In genomic region chr9:116157436-116158138, GRCh38 we compare ENCODE assay signal across 12 cellular contexts. TPM values are rescaled to one million over a fixed set of nuclear protein-coding genes. Genes with fewer than 3 reads are reported as not detected.
A peak's percentile ranks its signal among the peaks of the same experiment; 100 is the strongest.
DNase-seq lines count a peak whose midpoint lies in the region; ATAC-seq and TF ChIP-seq lines count a peak whose summit lies in the region.
"Had no signal": no experiment of that assay in that cellular context is flagged by ENCODE, and none has a peak within 500 bp of the region (broad histone marks: within the 10 kb centered on the region; RNA-seq: fewer than 3 reads in every experiment).

No MANE protein-coding gene starts in this region.

- H3K27me3 Mint-ChIP-seq in naive thymus-derived CD8-positive, alpha-beta T cell = peaks cover 33 to 83% (median 65%) of the 10 kb centered on the region in 5 donors

- POLR2A ChIA-PET in PC-9 (lab: Charles Lee; ENCODE audit: unreplicated experiment) = no interaction called here
- POLR2A ChIA-PET in naive thymus-derived CD8-positive, alpha-beta T cell (lab: Charles Lee) = no interaction called here

- H3K9me3 ChIP-seq in PC-9 (ENCODE audit: insufficient read depth, low read depth) (no peaks in the 10 kb centered on the region), neuron (ENCODE audit: low read length) (no peaks in the 10 kb centered on the region)
- H3K9me3 ChIP-seq: BLaER1 treated with 17β-estradiol and CSF1 and Interleukin-3, amounts not matched to agents 10 nM and 100 nM had no signal

- H3K4me3 Mint-ChIP-seq in naive thymus-derived CD8-positive, alpha-beta T cell = no peak overlapping the region
- H3K4me3 Mint-ChIP-seq: activated CD4-positive, alpha-beta T cell treated with anti-CD3 and anti-CD28 coated beads, Interleukin-2, amount 10 ng/mL, durations not matched to agents 7 days and 5 days had no signal

- H3K79me2 ChIP-seq in ACC112 (ENCODE audit: control insufficient read depth, insufficient read depth, low read length, unreplicated experiment) (peaks cover 48% of the 10 kb centered on the region), PC-9 (ENCODE audit: low read depth) (no peaks in the 10 kb centered on the region)

- H3K9me3 Mint-ChIP-seq in naive thymus-derived CD8-positive, alpha-beta T cell = peaks cover 0 to 8% (median 0%) of the 10 kb centered on the region in 9 donors
- H3K9me3 Mint-ChIP-seq: activated CD4-positive, alpha-beta T cell treated with anti-CD3 and anti-CD28 coated beads, Interleukin-2, amount 10 ng/mL, durations not matched to agents 7 days and 5 days had no signal

- H3K27me3 ChIP-seq in ACC112 (ENCODE audit: insufficient read depth, low read length) (no peaks in the 10 kb centered on the region), PC-9 (ENCODE audit: insufficient read depth, low read depth) (no peaks in the 10 kb centered on the region), neuron (ENCODE audit: insufficient read depth, low read length) (no peaks in the 10 kb centered on the region)

- intact Hi-C loops in PC-9 (cut with micrococcal nuclease; ENCODE audit: unreplicated experiment) = loop anchor here (2.0 to 10.0 kb wide), 4 partner anchors 61 to 485 kb away; no protein-coding TSS in a partner anchor

- no peak for ATAC-seq in naive thymus-derived CD8-positive, alpha-beta T cell
- ATAC-seq in GM19455 (IDR thresholded peaks at IDR 0.05; ENCODE audit: unreplicated experiment) = no peak

- peak overlapping the region; percentile 87 for H3K4me3 ChIP-seq in ACC112 (ENCODE audit: low read depth, low read length)
- no peak overlapping the region for H3K4me3 ChIP-seq in PC-9
- peak overlapping the region; percentile 88 for H3K4me3 ChIP-seq in fibroblast of pulmonary artery (replicated peaks; ENCODE audit: low read depth, low read length)
- H3K4me3 ChIP-seq in neuron (ENCODE audit: low read length) = peak overlapping the region; percentile 48
- H3K4me3 ChIP-seq: BLaER1 treated with 17β-estradiol and CSF1 and Interleukin-3, amounts not matched to agents 10 nM and 100 nM had no signal

- peaks cover 20% of the 10 kb centered on the region for H3F3A ChIP-seq in PC-9 (ENCODE audit: insufficient read depth, low read depth)

- TF ChIP-seq CTCF in PC-9 (conservative IDR thresholded peaks at IDR 0.05) (no peak), fibroblast of pulmonary artery (IDR thresholded peaks at IDR 0.05; ENCODE audit: low read length, missing control alignments) (no peak)

- H3K4me1 ChIP-seq in ACC112 (ENCODE audit: control insufficient read depth, insufficient read depth, low read length, unreplicated experiment) (peaks cover 10% of the 10 kb centered on the region), PC-9 (replicated peaks; ENCODE audit: insufficient read depth) (peaks cover 39% of the 10 kb centered on the region), neuron (ENCODE audit: insufficient read depth, low read length) (peaks cover 41% of the 10 kb centered on the region)

- H3K36me3 ChIP-seq in ACC112 (ENCODE audit: insufficient read depth, low read length) (peaks cover 4% of the 10 kb centered on the region; the same call in 1 of the 2 replicates), PC-9 (ENCODE audit: low read depth) (no peaks in the 10 kb centered on the region), neuron (ENCODE audit: insufficient read depth, low read length) (no peaks in the 10 kb centered on the region)
- H3K36me3 ChIP-seq: BLaER1 treated with 17β-estradiol and CSF1 and Interleukin-3, amounts not matched to agents 10 nM and 100 nM had no signal

- H2AFZ ChIP-seq in ACC112 (ENCODE audit: low read length, unreplicated experiment) (no peak overlapping the region), PC-9 (no peak overlapping the region), neuron (ENCODE audit: low read depth, low read length) (no peak overlapping the region)

- no peaks in the 10 kb centered on the region for H3K9me2 ChIP-seq in PC-9 (ENCODE audit: insufficient read depth)

- H3K27ac ChIP-seq in ACC112 (ENCODE audit: low read depth, low read length) = peak overlapping the region; percentile 91
- H3K27ac ChIP-seq in PC-9 = peak overlapping the region; percentile 56
- H3K27ac ChIP-seq: BLaER1 treated with 17β-estradiol and CSF1 and Interleukin-3, amounts not matched to agents 10 nM and 100 nM had no signal

- no TSS peak for BruUV-seq in PC-9 (replicated peaks; lab: Mats Ljungman, UMichigan)

- H4K20me1 ChIP-seq in PC-9 (ENCODE audit: insufficient read depth) = no peaks in the 10 kb centered on the region

- peak overlapping the region; percentile 78 for H3K4me2 ChIP-seq in PC-9
- H3K4me2 ChIP-seq: BLaER1 treated with 17β-estradiol and CSF1 and Interleukin-3, amounts not matched to agents 10 nM and 100 nM had no signal

- CTCF ChIA-PET in PC-9 (lab: Charles Lee) = no interaction called here

- peaks cover 3 to 27% (median 11%) of the 10 kb centered on the region in 4 donors for H3K4me1 Mint-ChIP-seq in naive thymus-derived CD8-positive, alpha-beta T cell

- H3K36me3 Mint-ChIP-seq in naive thymus-derived CD8-positive, alpha-beta T cell = peaks cover 0 to 7% (median 6%) of the 10 kb centered on the region in 3 donors

- H3K27ac Mint-ChIP-seq in naive thymus-derived CD8-positive, alpha-beta T cell = no peak overlapping the region
- H3K27ac Mint-ChIP-seq: activated CD4-positive, alpha-beta T cell treated with anti-CD3 and anti-CD28 coated beads, Interleukin-2, amount 10 ng/mL, durations not matched to agents 7 days and 5 days had no signal

- DNase-seq in PC-9 (no peak), fibroblast of pulmonary artery (ENCODE audit: low read depth) (peak; percentile 68), NCI-H1105 treated with DMSO at 0.1 percent for 48 hours (lab: John Stamatoyannopoulos, UW) (no peak), NCI-H510A (lab: John Stamatoyannopoulos, UW) (no peak)
- no peak for DNase-seq in naive thymus-derived CD8-positive, alpha-beta T cell
- DNase-seq: activated CD4-positive, alpha-beta T cell treated with anti-CD3 and anti-CD28 coated beads, Interleukin-2, amount 10 ng/mL, durations not matched to agents 7 days and 5 days; NCI-H1092 treated with DMSO at 0.1 percent for 48 hours; stimulated activated CD8-positive, alpha-beta memory T cell treated with anti-CD3 and anti-CD28 coated beads, Interleukin-4, amount 100 ng/mL, for 48 hours had no signal

RNA-seq across cellular contexts. Expression of gene PAPPA, which starts 4.0 kb away (rescaled TPM):
- 3.4 and 3.9 TPM in 2 replicates for total RNA-seq in PC-9 (2021)
- total RNA-seq in naive thymus-derived CD8-positive, alpha-beta T cell = not detected
- polyA plus RNA-seq in naive thymus-derived CD8-positive, alpha-beta T cell = under 1 TPM in 1 of 3 donors, not detected in 2; 0.09 TPM
- total RNA-seq: activated CD4-positive, alpha-beta T cell treated with anti-CD3 and anti-CD28 coated beads, Interleukin-2, amount 10 ng/mL, durations not matched to agents 7 days and 5 days had no signal
